Comparison of ENCODE assay signal across 1 cellular context in the genomic region with DNA sequence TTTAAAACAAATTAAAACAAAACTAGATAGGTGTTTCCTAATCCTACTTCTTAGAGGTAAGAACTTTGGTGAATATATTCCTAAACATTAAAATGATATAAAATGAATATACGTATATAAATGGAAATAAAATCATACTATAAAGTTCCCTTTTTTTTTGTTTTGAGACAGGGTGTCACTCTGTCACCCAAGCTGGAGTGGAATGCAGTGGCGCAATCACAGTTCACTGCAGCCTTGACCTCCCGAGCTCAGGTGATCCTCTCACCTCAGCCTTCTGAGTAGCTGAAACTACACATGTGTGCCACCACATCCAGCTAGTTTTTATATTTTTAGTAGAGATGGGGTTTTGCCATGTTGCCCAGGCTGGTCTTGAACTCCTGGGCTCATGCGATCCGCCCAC.
TF ChIP-seq lines count a peak whose summit lies in the region.

No MANE protein-coding gene starts in this region.

TF ChIP-seq in HepG2, 621 proteins besides CTCF, POLR2A, EP300 and RAD21 (continued from another document):
- TF ChIP-seq, protein P1, sequence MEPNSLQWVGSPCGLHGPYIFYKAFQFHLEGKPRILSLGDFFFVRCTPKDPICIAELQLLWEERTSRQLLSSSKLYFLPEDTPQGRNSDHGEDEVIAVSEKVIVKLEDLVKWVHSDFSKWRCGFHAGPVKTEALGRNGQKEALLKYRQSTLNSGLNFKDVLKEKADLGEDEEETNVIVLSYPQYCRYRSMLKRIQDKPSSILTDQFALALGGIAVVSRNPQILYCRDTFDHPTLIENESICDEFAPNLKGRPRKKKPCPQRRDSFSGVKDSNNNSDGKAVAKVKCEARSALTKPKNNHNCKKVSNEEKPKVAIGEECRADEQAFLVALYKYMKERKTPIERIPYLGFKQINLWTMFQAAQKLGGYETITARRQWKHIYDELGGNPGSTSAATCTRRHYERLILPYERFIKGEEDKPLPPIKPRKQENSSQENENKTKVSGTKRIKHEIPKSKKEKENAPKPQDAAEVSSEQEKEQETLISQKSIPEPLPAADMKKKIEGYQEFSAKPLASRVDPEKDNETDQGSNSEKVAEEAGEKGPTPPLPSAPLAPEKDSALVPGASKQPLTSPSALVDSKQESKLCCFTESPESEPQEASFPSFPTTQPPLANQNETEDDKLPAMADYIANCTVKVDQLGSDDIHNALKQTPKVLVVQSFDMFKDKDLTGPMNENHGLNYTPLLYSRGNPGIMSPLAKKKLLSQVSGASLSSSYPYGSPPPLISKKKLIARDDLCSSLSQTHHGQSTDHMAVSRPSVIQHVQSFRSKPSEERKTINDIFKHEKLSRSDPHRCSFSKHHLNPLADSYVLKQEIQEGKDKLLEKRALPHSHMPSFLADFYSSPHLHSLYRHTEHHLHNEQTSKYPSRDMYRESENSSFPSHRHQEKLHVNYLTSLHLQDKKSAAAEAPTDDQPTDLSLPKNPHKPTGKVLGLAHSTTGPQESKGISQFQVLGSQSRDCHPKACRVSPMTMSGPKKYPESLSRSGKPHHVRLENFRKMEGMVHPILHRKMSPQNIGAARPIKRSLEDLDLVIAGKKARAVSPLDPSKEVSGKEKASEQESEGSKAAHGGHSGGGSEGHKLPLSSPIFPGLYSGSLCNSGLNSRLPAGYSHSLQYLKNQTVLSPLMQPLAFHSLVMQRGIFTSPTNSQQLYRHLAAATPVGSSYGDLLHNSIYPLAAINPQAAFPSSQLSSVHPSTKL (CRISPR knock-in tag; IDR thresholded peaks at IDR 0.05): peak; percentile 48; the same call in 1 of the 2 replicates
- TF ChIP-seq HOXD1 (CRISPR knock-in tag; IDR thresholded peaks at IDR 0.05) (no peak), YEATS4 (CRISPR knock-in tag; IDR thresholded peaks at IDR 0.05; ENCODE audit: borderline replicate concordance) (no peak), CREB1 (IDR thresholded peaks at IDR 0.05) (no peak), CREB1 (CRISPR knock-in tag; IDR thresholded peaks at IDR 0.05) (no peak), RXRA (CRISPR knock-in tag; IDR thresholded peaks at IDR 0.05) (peak; percentile 74; the same call in 1 of the 2 replicates), EZH2 (conservative IDR thresholded peaks at IDR 0.05; ENCODE audit: low read depth, low read length) (no peak), TRIM24 (CRISPR knock-in tag; IDR thresholded peaks at IDR 0.05) (no peak), ARNT (IDR thresholded peaks at IDR 0.05) (no peak), ZNF558 (CRISPR knock-in tag; IDR thresholded peaks at IDR 0.05; ENCODE audit: borderline replicate concordance) (no peak), KDM5B (CRISPR knock-in tag; IDR thresholded peaks at IDR 0.05; ENCODE audit: borderline replicate concordance) (no peak), MIER2 (CRISPR knock-in tag; IDR thresholded peaks at IDR 0.05) (no peak), ZNF20 (CRISPR knock-in tag; IDR thresholded peaks at IDR 0.05) (no peak), GATAD2A (CRISPR knock-in tag; IDR thresholded peaks at IDR 0.05) (peak; percentile 37; the same call in 1 of the 2 replicates), ZNF337 (CRISPR knock-in tag; IDR thresholded peaks at IDR 0.05; ENCODE audit: borderline replicate concordance, low read depth) (no peak), ZMYM4 (CRISPR knock-in tag; IDR thresholded peaks at IDR 0.05) (0 out of 2 replicates have a peak, but pooled peaks have one; percentile 37)
- TF ChIP-seq, protein P2, sequence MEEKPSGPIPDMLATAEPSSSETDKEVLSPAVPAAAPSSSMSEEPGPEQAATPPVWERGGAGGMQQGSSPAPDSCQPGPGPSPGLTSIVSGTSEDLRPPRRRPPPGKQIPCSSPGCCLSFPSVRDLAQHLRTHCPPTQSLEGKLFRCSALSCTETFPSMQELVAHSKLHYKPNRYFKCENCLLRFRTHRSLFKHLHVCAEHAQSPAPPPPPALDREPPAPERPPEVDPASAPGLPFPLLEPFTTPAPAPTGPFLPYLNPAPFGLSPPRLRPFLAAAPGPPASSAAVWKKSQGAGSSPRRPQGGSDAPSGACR (CRISPR knock-in tag; IDR thresholded peaks at IDR 0.05): no peak
- TF ChIP-seq, protein P3, sequence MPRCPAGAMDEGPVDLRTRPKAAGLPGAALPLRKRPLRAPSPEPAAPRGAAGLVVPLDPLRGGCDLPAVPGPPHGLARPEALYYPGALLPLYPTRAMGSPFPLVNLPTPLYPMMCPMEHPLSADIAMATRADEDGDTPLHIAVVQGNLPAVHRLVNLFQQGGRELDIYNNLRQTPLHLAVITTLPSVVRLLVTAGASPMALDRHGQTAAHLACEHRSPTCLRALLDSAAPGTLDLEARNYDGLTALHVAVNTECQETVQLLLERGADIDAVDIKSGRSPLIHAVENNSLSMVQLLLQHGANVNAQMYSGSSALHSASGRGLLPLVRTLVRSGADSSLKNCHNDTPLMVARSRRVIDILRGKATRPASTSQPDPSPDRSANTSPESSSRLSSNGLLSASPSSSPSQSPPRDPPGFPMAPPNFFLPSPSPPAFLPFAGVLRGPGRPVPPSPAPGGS (CRISPR knock-in tag; IDR thresholded peaks at IDR 0.05): no peak
- TF ChIP-seq, protein P4, sequence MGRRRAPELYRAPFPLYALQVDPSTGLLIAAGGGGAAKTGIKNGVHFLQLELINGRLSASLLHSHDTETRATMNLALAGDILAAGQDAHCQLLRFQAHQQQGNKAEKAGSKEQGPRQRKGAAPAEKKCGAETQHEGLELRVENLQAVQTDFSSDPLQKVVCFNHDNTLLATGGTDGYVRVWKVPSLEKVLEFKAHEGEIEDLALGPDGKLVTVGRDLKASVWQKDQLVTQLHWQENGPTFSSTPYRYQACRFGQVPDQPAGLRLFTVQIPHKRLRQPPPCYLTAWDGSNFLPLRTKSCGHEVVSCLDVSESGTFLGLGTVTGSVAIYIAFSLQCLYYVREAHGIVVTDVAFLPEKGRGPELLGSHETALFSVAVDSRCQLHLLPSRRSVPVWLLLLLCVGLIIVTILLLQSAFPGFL (CRISPR knock-in tag; IDR thresholded peaks at IDR 0.05): no peak
- TF ChIP-seq, protein P5, sequence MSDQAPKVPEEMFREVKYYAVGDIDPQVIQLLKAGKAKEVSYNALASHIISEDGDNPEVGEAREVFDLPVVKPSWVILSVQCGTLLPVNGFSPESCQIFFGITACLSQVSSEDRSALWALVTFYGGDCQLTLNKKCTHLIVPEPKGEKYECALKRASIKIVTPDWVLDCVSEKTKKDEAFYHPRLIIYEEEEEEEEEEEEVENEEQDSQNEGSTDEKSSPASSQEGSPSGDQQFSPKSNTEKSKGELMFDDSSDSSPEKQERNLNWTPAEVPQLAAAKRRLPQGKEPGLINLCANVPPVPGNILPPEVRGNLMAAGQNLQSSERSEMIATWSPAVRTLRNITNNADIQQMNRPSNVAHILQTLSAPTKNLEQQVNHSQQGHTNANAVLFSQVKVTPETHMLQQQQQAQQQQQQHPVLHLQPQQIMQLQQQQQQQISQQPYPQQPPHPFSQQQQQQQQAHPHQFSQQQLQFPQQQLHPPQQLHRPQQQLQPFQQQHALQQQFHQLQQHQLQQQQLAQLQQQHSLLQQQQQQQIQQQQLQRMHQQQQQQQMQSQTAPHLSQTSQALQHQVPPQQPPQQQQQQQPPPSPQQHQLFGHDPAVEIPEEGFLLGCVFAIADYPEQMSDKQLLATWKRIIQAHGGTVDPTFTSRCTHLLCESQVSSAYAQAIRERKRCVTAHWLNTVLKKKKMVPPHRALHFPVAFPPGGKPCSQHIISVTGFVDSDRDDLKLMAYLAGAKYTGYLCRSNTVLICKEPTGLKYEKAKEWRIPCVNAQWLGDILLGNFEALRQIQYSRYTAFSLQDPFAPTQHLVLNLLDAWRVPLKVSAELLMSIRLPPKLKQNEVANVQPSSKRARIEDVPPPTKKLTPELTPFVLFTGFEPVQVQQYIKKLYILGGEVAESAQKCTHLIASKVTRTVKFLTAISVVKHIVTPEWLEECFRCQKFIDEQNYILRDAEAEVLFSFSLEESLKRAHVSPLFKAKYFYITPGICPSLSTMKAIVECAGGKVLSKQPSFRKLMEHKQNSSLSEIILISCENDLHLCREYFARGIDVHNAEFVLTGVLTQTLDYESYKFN (CRISPR knock-in tag; conservative IDR thresholded peaks at IDR 0.05): peak; percentile 41
- TF ChIP-seq, protein P6, sequence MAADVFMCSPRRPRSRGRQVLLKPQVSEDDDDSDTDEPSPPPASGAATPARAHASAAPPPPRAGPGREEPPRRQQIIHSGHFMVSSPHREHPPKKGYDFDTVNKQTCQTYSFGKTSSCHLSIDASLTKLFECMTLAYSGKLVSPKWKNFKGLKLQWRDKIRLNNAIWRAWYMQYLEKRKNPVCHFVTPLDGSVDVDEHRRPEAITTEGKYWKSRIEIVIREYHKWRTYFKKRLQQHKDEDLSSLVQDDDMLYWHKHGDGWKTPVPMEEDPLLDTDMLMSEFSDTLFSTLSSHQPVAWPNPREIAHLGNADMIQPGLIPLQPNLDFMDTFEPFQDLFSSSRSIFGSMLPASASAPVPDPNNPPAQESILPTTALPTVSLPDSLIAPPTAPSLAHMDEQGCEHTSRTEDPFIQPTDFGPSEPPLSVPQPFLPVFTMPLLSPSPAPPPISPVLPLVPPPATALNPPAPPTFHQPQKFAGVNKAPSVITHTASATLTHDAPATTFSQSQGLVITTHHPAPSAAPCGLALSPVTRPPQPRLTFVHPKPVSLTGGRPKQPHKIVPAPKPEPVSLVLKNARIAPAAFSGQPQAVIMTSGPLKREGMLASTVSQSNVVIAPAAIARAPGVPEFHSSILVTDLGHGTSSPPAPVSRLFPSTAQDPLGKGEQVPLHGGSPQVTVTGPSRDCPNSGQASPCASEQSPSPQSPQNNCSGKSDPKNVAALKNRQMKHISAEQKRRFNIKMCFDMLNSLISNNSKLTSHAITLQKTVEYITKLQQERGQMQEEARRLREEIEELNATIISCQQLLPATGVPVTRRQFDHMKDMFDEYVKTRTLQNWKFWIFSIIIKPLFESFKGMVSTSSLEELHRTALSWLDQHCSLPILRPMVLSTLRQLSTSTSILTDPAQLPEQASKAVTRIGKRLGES (CRISPR knock-in tag; IDR thresholded peaks at IDR 0.05; ENCODE audit: borderline replicate concordance): no peak
- TF ChIP-seq, protein P7, sequence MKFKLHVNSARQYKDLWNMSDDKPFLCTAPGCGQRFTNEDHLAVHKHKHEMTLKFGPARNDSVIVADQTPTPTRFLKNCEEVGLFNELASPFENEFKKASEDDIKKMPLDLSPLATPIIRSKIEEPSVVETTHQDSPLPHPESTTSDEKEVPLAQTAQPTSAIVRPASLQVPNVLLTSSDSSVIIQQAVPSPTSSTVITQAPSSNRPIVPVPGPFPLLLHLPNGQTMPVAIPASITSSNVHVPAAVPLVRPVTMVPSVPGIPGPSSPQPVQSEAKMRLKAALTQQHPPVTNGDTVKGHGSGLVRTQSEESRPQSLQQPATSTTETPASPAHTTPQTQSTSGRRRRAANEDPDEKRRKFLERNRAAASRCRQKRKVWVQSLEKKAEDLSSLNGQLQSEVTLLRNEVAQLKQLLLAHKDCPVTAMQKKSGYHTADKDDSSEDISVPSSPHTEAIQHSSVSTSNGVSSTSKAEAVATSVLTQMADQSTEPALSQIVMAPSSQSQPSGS (CRISPR knock-in tag; IDR thresholded peaks at IDR 0.05): no peak
- TF ChIP-seq, protein P8, sequence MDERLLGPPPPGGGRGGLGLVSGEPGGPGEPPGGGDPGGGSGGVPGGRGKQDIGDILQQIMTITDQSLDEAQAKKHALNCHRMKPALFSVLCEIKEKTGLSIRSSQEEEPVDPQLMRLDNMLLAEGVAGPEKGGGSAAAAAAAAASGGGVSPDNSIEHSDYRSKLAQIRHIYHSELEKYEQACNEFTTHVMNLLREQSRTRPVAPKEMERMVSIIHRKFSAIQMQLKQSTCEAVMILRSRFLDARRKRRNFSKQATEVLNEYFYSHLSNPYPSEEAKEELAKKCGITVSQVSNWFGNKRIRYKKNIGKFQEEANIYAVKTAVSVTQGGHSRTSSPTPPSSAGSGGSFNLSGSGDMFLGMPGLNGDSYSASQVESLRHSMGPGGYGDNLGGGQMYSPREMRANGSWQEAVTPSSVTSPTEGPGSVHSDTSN (CRISPR knock-in tag; IDR thresholded peaks at IDR 0.05): no peak
